ENCODE assay signal across 8 cellular contexts in the genomic region with DNA sequence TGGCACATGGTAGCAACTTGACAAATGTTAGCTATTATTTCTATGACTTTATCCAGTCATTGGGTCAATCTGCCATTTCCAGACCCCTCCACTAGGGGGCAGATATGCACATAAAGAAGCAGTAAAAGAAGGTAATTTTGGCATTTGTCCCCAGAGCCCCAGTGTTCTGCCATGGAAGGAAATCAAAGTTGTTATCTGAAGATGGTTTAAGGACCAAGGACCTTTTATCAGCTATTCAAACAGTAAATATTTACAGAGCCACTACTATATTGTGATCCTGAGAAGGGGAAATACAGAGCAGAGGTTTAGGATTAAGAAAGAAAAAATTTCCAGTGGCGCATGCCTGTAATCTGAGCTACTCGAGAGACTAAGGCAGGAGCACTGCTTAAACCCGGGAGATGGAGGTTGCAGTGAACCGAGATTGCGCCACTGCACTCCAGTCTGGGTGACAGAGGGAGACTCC. TPM values are rescaled to one million over a fixed set of nuclear protein-coding genes. Genes with fewer than 3 reads are reported as not detected.
A peak's percentile ranks its signal among the peaks of the same experiment; 100 is the strongest.
DNase-seq lines count a peak whose midpoint lies in the region; ATAC-seq and TF ChIP-seq lines count a peak whose summit lies in the region.

No MANE protein-coding gene starts in this region.

- DNase-seq in Caki2 (ENCODE audit: low read depth): peak; percentile 66
- DNase-seq in NCI-H526 treated with DMSO at 0.1 percent for 48 hours (lab: John Stamatoyannopoulos, UW): peak; percentile 59
- peak; percentile 81 for DNase-seq in activated CD4-positive, alpha-beta T cell treated with anti-CD3 and anti-CD28 coated beads, Interleukin-2, amount 50 U/mL, for 1 hour
- no peak for DNase-seq in coronary artery (ENCODE audit: low spot score)
- peak; percentile 74 to 80 for DNase-seq in lung microvascular endothelial cell (ENCODE audit: low read depth in 2 of 2)
- peak; percentile 66 for DNase-seq in stimulated activated CD8-positive, alpha-beta memory T cell treated with anti-CD3 and anti-CD28 coated beads, Interleukin-4, amount 100 ng/mL, for 24 hours (ENCODE audit: low read depth)
- no peak for DNase-seq in GM19238 (ENCODE audit: insufficient read length, low spot score)

- TF ChIP-seq CTCF in coronary artery (IDR thresholded peaks at IDR 0.05): peak; percentile 85

- peak; percentile 26 for ATAC-seq in HG02610 (IDR thresholded peaks at IDR 0.05; ENCODE audit: unreplicated experiment)

- no peak overlapping the region for H3K27ac ChIP-seq in coronary artery

- in situ Hi-C loops in Caki2 (cut with HindIII; ENCODE audit: low pct_unique_long_range_greater_than_20kb, low sequenced_read_pairs): loop anchor here (10.0 kb wide), 1 partner anchor 51 kb away; no protein-coding TSS in a partner anchor

- H3K4me3 ChIP-seq in coronary artery: no peak overlapping the region

RNA-seq across cellular contexts. Expression of gene TRAF4, which starts 20.0 kb away (rescaled TPM):
- total RNA-seq in Caki2 (2014; rRNA removed; shearing (Covaris generic); ENCODE audit: low replicate concordance): 49.3 and 61.6 TPM in 2 replicates
- 22.2 and 26.2 TPM in 2 replicates for total RNA-seq in lung microvascular endothelial cell

RNA-seq across cellular contexts. Expression of gene NEK8, which starts 35.2 kb away (rescaled TPM):
- total RNA-seq in Caki2 (2014; rRNA removed; shearing (Covaris generic); ENCODE audit: low replicate concordance): 2.2 and 3.5 TPM in 2 replicates
- total RNA-seq in lung microvascular endothelial cell: 1.3 and 1.6 TPM in 2 replicates

RNA-seq across cellular contexts. Expression of gene TLCD1, which starts 37.8 kb away (rescaled TPM):
- total RNA-seq in Caki2 (2014; rRNA removed; shearing (Covaris generic); ENCODE audit: low replicate concordance): 10.6 and 43.5 TPM in 2 replicates
- 0.87 and 1.2 TPM in 2 replicates for total RNA-seq in lung microvascular endothelial cell

RNA-seq across cellular contexts. Expression of gene RPL23A, which starts 44.0 kb away (rescaled TPM):
- total RNA-seq in Caki2 (2014; rRNA removed; shearing (Covaris generic); ENCODE audit: low replicate concordance): 631 and 1,120 TPM in 2 replicates
- total RNA-seq in lung microvascular endothelial cell: 479 and 600 TPM in 2 replicates

RNA-seq across cellular contexts. Expression of gene RAB34, which starts 46.2 kb away (rescaled TPM):
- 394 and 482 TPM in 2 replicates for total RNA-seq in Caki2 (2014; rRNA removed; shearing (Covaris generic); ENCODE audit: low replicate concordance)
- 11.3 and 22.2 TPM in 2 replicates for total RNA-seq in lung microvascular endothelial cell

Comparison
In these comparisons a context has a peak if more than half of its experiments do, and no peak if none do; other contexts are left out.
1. DNase-seq: peak in Caki2 (single experiment), NCI-H526 treated with DMSO at 0.1 percent for 48 hours (single experiment), activated CD4-positive, alpha-beta T cell treated with anti-CD3 and anti-CD28 coated beads, Interleukin-2, amount 50 U/mL, for 1 hour (single experiment), lung microvascular endothelial cell (2 of 2) and stimulated activated CD8-positive, alpha-beta memory T cell treated with anti-CD3 and anti-CD28 coated beads, Interleukin-4, amount 100 ng/mL, for 24 hours (single experiment); none in coronary artery (single experiment) and GM19238 (single experiment).